Comparison of ENCODE assay signal across 22 cellular contexts in genomic region chr18:37305084-37305483, GRCh38.
"Had no signal": no experiment of that assay in that cellular context is flagged by ENCODE, and none has a peak within 500 bp of the region (broad histone marks: within the 10 kb centered on the region; RNA-seq: fewer than 3 reads in every experiment).

No MANE protein-coding gene starts in this region.

- H3K36me3 Mint-ChIP-seq: activated naive CD4-positive, alpha-beta T cell treated with anti-CD3 and anti-CD28 coated beads, Interleukin-2, amount 50 U/mL, for 72 hours; memory B cell; natural killer cell treated with Interleukin-12 subunit alpha and Interleukin-12 subunit beta and Interleukin-15 and Interleukin-18, amount 100 ng/mL, for 72 hours had no signal

- H3K9me3 Mint-ChIP-seq: activated CD4-positive, alpha-beta T cell treated with anti-CD3 and anti-CD28 coated beads, Interleukin-2, amount 10 ng/mL, durations not matched to agents 24 days and 14 days; activated CD8-positive, alpha-beta T cell treated with anti-CD3 and anti-CD28 coated beads for 36 hours; activated naive CD4-positive, alpha-beta T cell treated with anti-CD3 and anti-CD28 coated beads, Interleukin-2, amount 50 U/mL, for 72 hours; activated T-cell treated with anti-CD3 and anti-CD28 coated beads, Interleukin-2, amount 50 U/mL, for 24 hours; activated T-helper 17 cell treated with anti-CD3 and anti-CD28 coated beads, Interleukin-2, amount 50 U/mL, for 72 hours; memory B cell; natural killer cell treated with Interleukin-12 subunit alpha and Interleukin-12 subunit beta and Interleukin-15 and Interleukin-18, amount 100 ng/mL, for 72 hours; stimulated activated naive CD8-positive, alpha-beta T cell treated with anti-CD3 and anti-CD28 coated beads, Interleukin-15, Interleukin-2, amounts not matched to agents 100 ng/mL and 50 ng/mL, for 24 hours had no signal

- H3K4me3 Mint-ChIP-seq: activated CD4-positive, alpha-beta T cell treated with anti-CD3 and anti-CD28 coated beads, Interleukin-2, amount 10 ng/mL, durations not matched to agents 24 days and 14 days; activated CD8-positive, alpha-beta T cell treated with anti-CD3 and anti-CD28 coated beads for 36 hours; activated T-cell treated with anti-CD3 and anti-CD28 coated beads, Interleukin-2, amount 50 U/mL, for 24 hours; activated T-helper 17 cell treated with anti-CD3 and anti-CD28 coated beads, Interleukin-2, amount 50 U/mL, for 72 hours; memory B cell; natural killer cell treated with Interleukin-12 subunit alpha and Interleukin-12 subunit beta and Interleukin-15 and Interleukin-18, amount 100 ng/mL, for 72 hours; stimulated activated naive CD8-positive, alpha-beta T cell treated with anti-CD3 and anti-CD28 coated beads, Interleukin-15, Interleukin-2, amounts not matched to agents 100 ng/mL and 50 ng/mL, for 24 hours had no signal

- H3K27ac Mint-ChIP-seq: activated CD4-positive, alpha-beta T cell treated with anti-CD3 and anti-CD28 coated beads, Interleukin-2, amount 10 ng/mL, durations not matched to agents 24 days and 14 days; activated CD8-positive, alpha-beta T cell treated with anti-CD3 and anti-CD28 coated beads for 36 hours; activated naive CD4-positive, alpha-beta T cell treated with anti-CD3 and anti-CD28 coated beads, Interleukin-2, amount 50 U/mL, for 72 hours; activated T-cell treated with anti-CD3 and anti-CD28 coated beads, Interleukin-2, amount 50 U/mL, for 24 hours; activated T-helper 17 cell treated with anti-CD3 and anti-CD28 coated beads, Interleukin-2, amount 50 U/mL, for 72 hours; memory B cell; natural killer cell treated with Interleukin-12 subunit alpha and Interleukin-12 subunit beta and Interleukin-15 and Interleukin-18, amount 100 ng/mL, for 72 hours; stimulated activated naive CD8-positive, alpha-beta T cell treated with anti-CD3 and anti-CD28 coated beads, Interleukin-15, Interleukin-2, amounts not matched to agents 100 ng/mL and 50 ng/mL, for 24 hours had no signal

- ATAC-seq: activated CD4-positive, CD25-positive, alpha-beta regulatory T cell treated with anti-CD3 and anti-CD28 coated beads, Interleukin-2, amount 50 U/mL, for 24 hours; activated CD8-positive, alpha-beta T cell treated with anti-CD3 and anti-CD28 coated beads for 36 hours; activated naive CD4-positive, alpha-beta T cell treated with anti-CD3 and anti-CD28 coated beads, Interleukin-2, amount 50 U/mL, for 72 hours; activated T-helper 17 cell treated with anti-CD3 and anti-CD28 coated beads, Interleukin-2, amount 50 U/mL, for 72 hours; foreskin keratinocyte; left colon; natural killer cell treated with Interleukin-12 subunit alpha and Interleukin-12 subunit beta and Interleukin-15 and Interleukin-18, amount 100 ng/mL, for 72 hours; right lobe of liver had no signal

- H3K4me1 Mint-ChIP-seq: activated CD4-positive, alpha-beta T cell treated with anti-CD3 and anti-CD28 coated beads, Interleukin-2, amount 10 ng/mL, durations not matched to agents 24 days and 14 days; activated T-helper 17 cell treated with anti-CD3 and anti-CD28 coated beads, Interleukin-2, amount 50 U/mL, for 72 hours; memory B cell had no signal

- H3K27me3 Mint-ChIP-seq: activated CD4-positive, alpha-beta T cell treated with anti-CD3 and anti-CD28 coated beads, Interleukin-2, amount 10 ng/mL, durations not matched to agents 24 days and 14 days; activated CD8-positive, alpha-beta T cell treated with anti-CD3 and anti-CD28 coated beads for 36 hours; activated T-cell treated with anti-CD3 and anti-CD28 coated beads, Interleukin-2, amount 50 U/mL, for 24 hours; natural killer cell treated with Interleukin-12 subunit alpha and Interleukin-12 subunit beta and Interleukin-15 and Interleukin-18, amount 100 ng/mL, for 72 hours; stimulated activated naive CD8-positive, alpha-beta T cell treated with anti-CD3 and anti-CD28 coated beads, Interleukin-15, Interleukin-2, amounts not matched to agents 100 ng/mL and 50 ng/mL, for 24 hours had no signal

- DNase-seq: activated CD4-positive, alpha-beta T cell treated with anti-CD3 and anti-CD28 coated beads, Interleukin-2, amount 10 ng/mL, durations not matched to agents 24 days and 14 days; activated CD8-positive, alpha-beta memory T cell treated with anti-CD3 and anti-CD28 coated beads, Interleukin-2, amount 50 U/mL, for 4 hours; activated CD8-positive, alpha-beta T cell treated with anti-CD3 and anti-CD28 coated beads for 36 hours; activated T-cell treated with anti-CD3 and anti-CD28 coated beads, Interleukin-2, amount 50 U/mL, for 24 hours; aorta; brain microvascular endothelial cell; caudate nucleus; dermis blood vessel endothelial cell; effector CD8-positive, alpha-beta T cell; erythroblast; foreskin keratinocyte; left colon; right lobe of liver; stimulated activated CD4-positive, alpha-beta T cell treated with anti-CD3 and anti-CD28 coated beads, Interleukin-1b, Interleukin-23, amount 100 ng/mL, for 48 hours; substantia nigra; tibial artery had no signal
